ENCODE assay signal across 1 cellular context in genomic region chr16:67268136-67268579, GRCh38.
TF ChIP-seq lines count a peak whose summit lies in the region.

No MANE protein-coding gene starts in this region.

TF ChIP-seq in K562, 482 proteins besides CTCF, POLR2A, EP300 and RAD21 (continued from another document and continues in another):
- TF ChIP-seq RERE (CRISPR knock-in tag; IDR thresholded peaks at IDR 0.05; ENCODE audit: borderline replicate concordance) = no peak
- peak; percentile 64; the same call in 1 of the 2 replicates for TF ChIP-seq NFE2 (IDR thresholded peaks at IDR 0.05; ENCODE audit: low read depth)
- TF ChIP-seq TRIM28 (IDR thresholded peaks at IDR 0.05) = peak; percentile 74; the same call in 1 of the 2 replicates
- TF ChIP-seq ATF6 (CRISPR knock-in tag; IDR thresholded peaks at IDR 0.05) = peak; percentile 39; the same call in 1 of the 2 replicates
- TF ChIP-seq ZNF586 (CRISPR knock-in tag; conservative IDR thresholded peaks at IDR 0.05) = no peak
- TF ChIP-seq PRPF4 (IDR thresholded peaks at IDR 0.05; ENCODE audit: insufficient read depth, low read depth, low read length, poor library complexity, severe bottlenecking) = no peak
- TF ChIP-seq MBD2 (IDR thresholded peaks at IDR 0.05; ENCODE audit: borderline replicate concordance, low read depth) = no peak
- TF ChIP-seq TEAD4 (IDR thresholded peaks at IDR 0.05; ENCODE audit: low read length) = peak; percentile 82
- TF ChIP-seq TEAD4 (CRISPR knock-in tag; IDR thresholded peaks at IDR 0.05; ENCODE audit: borderline replicate concordance) = no peak
- no peak for TF ChIP-seq RBBP5 (IDR thresholded peaks at IDR 0.05; ENCODE audit: borderline replicate concordance, insufficient read depth, low read length, poor library complexity, severe bottlenecking)
- no peak for TF ChIP-seq GTF2A2 (tag; IDR thresholded peaks at IDR 0.05)
- TF ChIP-seq HNRNPUL1 (IDR thresholded peaks at IDR 0.05; ENCODE audit: low read length) = no peak
- TF ChIP-seq PHF21A (IDR thresholded peaks at IDR 0.05; ENCODE audit: borderline replicate concordance, low read depth) = peak; percentile 72; the same call in 1 of the 2 replicates
- TF ChIP-seq ARID1B (IDR thresholded peaks at IDR 0.05) = peak; percentile 97
- no peak for TF ChIP-seq MBD1 (CRISPR knock-in tag; IDR thresholded peaks at IDR 0.05)
- TF ChIP-seq POU5F1 (IDR thresholded peaks at IDR 0.05; ENCODE audit: borderline replicate concordance, low read depth, low read length, partially characterized antibody) = no peak
- TF ChIP-seq CEBPB (tag; IDR thresholded peaks at IDR 0.05) = no peak
- no peak for TF ChIP-seq CEBPZ (IDR thresholded peaks at IDR 0.05; ENCODE audit: borderline replicate concordance, low read depth, low read length)
- TF ChIP-seq ARID3A (IDR thresholded peaks at IDR 0.05; ENCODE audit: borderline replicate concordance, low read depth, low read length) = peak; percentile 47; the same call in 1 of the 2 replicates
- no peak; a peak in 1 of 4 replicates for TF ChIP-seq TBL1XR1 (IDR thresholded peaks at IDR 0.05; ENCODE audit: low read length in 2 of 2)
- no peak for TF ChIP-seq CBX5 (IDR thresholded peaks at IDR 0.05; ENCODE audit: borderline replicate concordance, low read depth)
- TF ChIP-seq ZNF57 (CRISPR knock-in tag; IDR thresholded peaks at IDR 0.05) = no peak
- no peak for TF ChIP-seq USF1 (CRISPR knock-in tag; IDR thresholded peaks at IDR 0.05)
- TF ChIP-seq ZNF280B (CRISPR knock-in tag; IDR thresholded peaks at IDR 0.05) = no peak
- TF ChIP-seq SP1 (CRISPR knock-in tag; IDR thresholded peaks at IDR 0.05) = no peak
- TF ChIP-seq ZNF23 (CRISPR knock-in tag; IDR thresholded peaks at IDR 0.05) = no peak
- peak; percentile 96 for TF ChIP-seq HMBOX1 (IDR thresholded peaks at IDR 0.05)
- no peak for TF ChIP-seq FUS (optimal IDR thresholded peaks at IDR 0.05; ENCODE audit: low read depth, low read length)
- TF ChIP-seq TEAD1 (CRISPR knock-in tag; IDR thresholded peaks at IDR 0.05) = 0 out of 4 replicates have a peak, but pooled peaks of 1 of the 2 experiments have one; percentile 11
- no peak for TF ChIP-seq DIDO1 (tag; IDR thresholded peaks at IDR 0.05; ENCODE audit: low read depth)
- no peak for TF ChIP-seq ZHX1 (conservative IDR thresholded peaks at IDR 0.05; ENCODE audit: low read length)
- TF ChIP-seq BRD9 (IDR thresholded peaks at IDR 0.05; ENCODE audit: low read depth, partially characterized antibody) = peak; percentile 92
- no peak for TF ChIP-seq ZNF217 (CRISPR knock-in tag; IDR thresholded peaks at IDR 0.05)
- no peak for TF ChIP-seq ZNF316 (IDR thresholded peaks at IDR 0.05)
- TF ChIP-seq ARNT (IDR thresholded peaks at IDR 0.05) = peak; percentile 88 to 91
- TF ChIP-seq ZNF121 (CRISPR knock-in tag; conservative IDR thresholded peaks at IDR 0.05) = no peak
- no peak for TF ChIP-seq ZBTB26 (CRISPR knock-in tag; IDR thresholded peaks at IDR 0.05)
